In genomic region chr4:150306719-150307118, GRCh38 we compare ENCODE assay signal across 26 cellular contexts.
A peak's percentile ranks its signal among the peaks of the same experiment; 100 is the strongest.
DNase-seq lines count a peak whose midpoint lies in the region; ATAC-seq, FAIRE-seq and TF ChIP-seq lines count a peak whose summit lies in the region.
"Had no signal": no experiment of that assay in that cellular context is flagged by ENCODE, and none has a peak within 500 bp of the region (broad histone marks: within the 10 kb centered on the region; RNA-seq: fewer than 3 reads in every experiment).

No MANE protein-coding gene starts in this region.

- H3K79me2 ChIP-seq in HepG2 (ENCODE audit: insufficient read depth, low read length) (no peaks in the 10 kb centered on the region), K562 (ENCODE audit: control insufficient read depth, insufficient read depth, low read length) (no peaks in the 10 kb centered on the region), osteoblast (ENCODE audit: insufficient read depth, low read length) (no peaks in the 10 kb centered on the region)

- no peak overlapping the region for H3K27ac ChIP-seq in HepG2 (ENCODE audit: extremely low read length, insufficient read depth, low read length)
- H3K27ac ChIP-seq in right lobe of liver, result no peak overlapping the region
- no peak overlapping the region for H3K27ac ChIP-seq in K562 (ENCODE audit: extremely low read depth, low read depth, low read length)
- peak overlapping the region; percentile 29 for H3K27ac ChIP-seq in osteoblast (ENCODE audit: low read depth, low read length)
- H3K27ac ChIP-seq in heart left ventricle, result peak overlapping the region in 1 of 12 donors; percentile 25
- H3K27ac ChIP-seq: SJCRH30 had no signal

- H3K4me2 ChIP-seq in HepG2 (ENCODE audit: low read depth, low read length), result no peak overlapping the region
- no peak overlapping the region for H3K4me2 ChIP-seq in K562 (ENCODE audit: insufficient read depth, low read length)
- H3K4me2 ChIP-seq in osteoblast (ENCODE audit: insufficient read depth, low read length), result no peak overlapping the region

- CTCF ChIA-PET in HepG2 (lab: Yijun Ruan, JAX; ENCODE audit: low intra/inter-chr PET ratio, low total read pairs), result no interaction called here
- CTCF ChIA-PET in K562 (lab: Yijun Ruan, JAX; ENCODE audit: low intra/inter-chr PET ratio), result no interaction called here

- TF ChIP-seq RAD21 in HepG2 (CRISPR knock-in tag; IDR thresholded peaks at IDR 0.05), result no peak
- TF ChIP-seq RAD21 in K562 (CRISPR knock-in tag; conservative IDR thresholded peaks at IDR 0.05 in 1 of 2, IDR thresholded peaks at IDR 0.05 in 1 of 2), result no peak

- WGBS in HepG2 (ENCODE audit: low lambda C conversion rate), result 80% methylated on average over 1 of the region's 1 CpG
- 87% methylated on average over 1 of the region's 1 CpG for WGBS in right lobe of liver (ENCODE audit: insufficient coverage, low coverage, low lambda C conversion rate, missing lambda C conversion rate)
- WGBS in K562 (ENCODE audit: insufficient coverage, low coverage, missing lambda C conversion rate), result 65% methylated on average over 1 of the region's 1 CpG
- WGBS in heart left ventricle, 4 donors, result 89 to 94% (median 92%) methylated on average over 1 of the region's 1 CpG

- H3K36me3 ChIP-seq in HepG2 (replicated peaks in 1 of 2; ENCODE audit: control insufficient read depth in 1 of 2, insufficient read depth in 2 of 2, low read length in 2 of 2), result no peaks in the 10 kb centered on the region; a peak in 1 of 5 replicates
- peaks cover 0 to 6% (median 0%) of the 10 kb centered on the region in 4 donors for H3K36me3 ChIP-seq in right lobe of liver
- H3K36me3 ChIP-seq in K562 (ENCODE audit: control insufficient read depth, insufficient read depth, low read length), result peaks cover 6% of the 10 kb centered on the region; the same call in 1 of the 3 replicates
- H3K36me3 ChIP-seq in osteoblast (ENCODE audit: insufficient read depth, low read length), result no peaks in the 10 kb centered on the region
- H3K36me3 ChIP-seq in heart left ventricle, result peaks cover 0 to 9% (median 0%) of the 10 kb centered on the region in 9 donors
- H3K36me3 ChIP-seq: MG63, SJCRH30 had no signal

- H3K27me3 ChIP-seq in HepG2 (ENCODE audit: control insufficient read depth in 1 of 2, insufficient read depth in 2 of 2, low read length in 2 of 2) (no peaks in the 10 kb centered on the region; a peak in 1 of 5 replicates), right lobe of liver (no peaks in the 10 kb centered on the region), K562 (ENCODE audit: control insufficient read depth in 2 of 2, insufficient read depth in 2 of 2, low read length in 2 of 2) (no peaks in the 10 kb centered on the region), osteoblast (ENCODE audit: insufficient read depth, low read length) (no peaks in the 10 kb centered on the region), heart left ventricle (no peaks in the 10 kb centered on the region)
- H3K27me3 ChIP-seq: MG63, SJCRH30 had no signal

- in situ Hi-C loops in HepG2 (cut with HindIII; ENCODE audit: extremely low pct_ligation_motif_present, low pct_unique_long_range_greater_than_20kb) (no loop called here), K562 (cut with MboI) (no loop called here)

- H3K9me3 ChIP-seq in HepG2 (ENCODE audit: low read length), result no peaks in the 10 kb centered on the region
- H3K9me3 ChIP-seq in right lobe of liver, result no peaks in the 10 kb centered on the region
- no peaks in the 10 kb centered on the region for H3K9me3 ChIP-seq in K562 (replicated peaks; ENCODE audit: control insufficient read depth, insufficient read depth, low read depth, low read length)
- no peaks in the 10 kb centered on the region for H3K9me3 ChIP-seq in osteoblast (ENCODE audit: low read depth, low read length)
- no peaks in the 10 kb centered on the region for H3K9me3 ChIP-seq in heart left ventricle
- H3K9me3 ChIP-seq: MG63, SJCRH30 had no signal

- no peak overlapping the region for H2AFZ ChIP-seq in HepG2 (ENCODE audit: low read length)
- no peak overlapping the region for H2AFZ ChIP-seq in K562 (ENCODE audit: low read depth, low read length)
- H2AFZ ChIP-seq in osteoblast (ENCODE audit: low read length), result no peak overlapping the region

- FAIRE-seq in HepG2 (lab: Jason Lieb, UNC), result no peak
- FAIRE-seq in K562 (lab: Jason Lieb, UNC), result no peak
- no peak for FAIRE-seq in HTR-8/SVneo (lab: Jason Lieb, UNC)
- FAIRE-seq: GM12878 had no signal

- BruUV-seq in HepG2 (replicated peaks; lab: Mats Ljungman, UMichigan) (no TSS peak), K562 (replicated peaks; lab: Mats Ljungman, UMichigan) (no TSS peak)

- no peaks in the 10 kb centered on the region for H3K9me1 ChIP-seq in K562 (ENCODE audit: control insufficient read depth, insufficient read depth, low read length)

- intact Hi-C loops in HepG2 (cut with micrococcal nuclease; ENCODE audit: unreplicated experiment), result no loop called here
- intact Hi-C loops in right lobe of liver (cut with DNase I), result no loop called here
- intact Hi-C loops in K562 (cut with micrococcal nuclease), result no loop called here
- intact Hi-C loops in heart left ventricle (cut with DNase I), result no loop called here

- H3K4me3 ChIP-seq in HepG2 (replicated peaks in 1 of 3; ENCODE audit: insufficient read depth in 1 of 3, low read depth in 2 of 3, low read length in 3 of 3) (no peak overlapping the region), right lobe of liver (no peak overlapping the region), K562 (no peak overlapping the region), osteoblast (ENCODE audit: insufficient read depth, low read length) (no peak overlapping the region), heart left ventricle (no peak overlapping the region)
- H3K4me3 ChIP-seq: GM12878, MG63, SJCRH30 had no signal

- POLR2A ChIA-PET in HepG2 (lab: Yijun Ruan, JAX) (no interaction called here), K562 (lab: Yijun Ruan, JAX) (interaction anchor here (0.9 kb wide), 1 partner anchor 12 kb away, joined by 3 read pairs; no protein-coding TSS in a partner anchor)

- H3K9ac ChIP-seq in HepG2 (ENCODE audit: insufficient read depth, low read depth, low read length) (no peak overlapping the region), K562 (ENCODE audit: insufficient read depth in 1 of 2, low read depth in 2 of 2, low read length in 2 of 2) (no peak overlapping the region)

- TF ChIP-seq EP300 in HepG2 (IDR thresholded peaks at IDR 0.05; ENCODE audit: low read depth in 2 of 2, low read length in 2 of 2) (no peak), HepG2 (CRISPR knock-in tag; IDR thresholded peaks at IDR 0.05; ENCODE audit: borderline replicate concordance) (no peak), K562 (IDR thresholded peaks at IDR 0.05; ENCODE audit: low read length) (no peak)

- ATAC-seq in HepG2 (no peak), right lobe of liver (no peak), K562 (no peak), heart left ventricle (no peak)
- ATAC-seq: GM12878, HCT116, Right ventricle myocardium inferior had no signal

- H4K20me1 ChIP-seq in HepG2 (ENCODE audit: insufficient read depth, low read length) (no peaks in the 10 kb centered on the region), K562 (replicated peaks; ENCODE audit: control insufficient read depth, insufficient read depth, low read length) (no peaks in the 10 kb centered on the region), osteoblast (ENCODE audit: insufficient read depth, low read length) (no peaks in the 10 kb centered on the region)

- DNase-seq in HepG2 (ENCODE audit: low spot score) (no peak), right lobe of liver (no peak), K562 (ENCODE audit: extremely low read depth in 1 of 4, low spot score in 3 of 4) (no peak), osteoblast (ENCODE audit: insufficient read length, low spot score, missing footprints) (no peak), AML-193 (lab: John Stamatoyannopoulos, UW) (no peak), HTR-8/SVneo (ENCODE audit: insufficient read length, low spot score) (no peak), heart left ventricle (no peak)
- DNase-seq: 8988T; C1 segment of cervical spinal cord; CD4-positive, alpha-beta memory T cell; COR-L47; DMS79; GDM1; KBM-7; MG63; NCI-H1105 treated with DMSO at 0.1 percent for 48 hours; NCI-H146; NCI-H1930; NCI-H2107; NCI-H446; NCI-H524 treated with DMSO at 0.1 percent for 48 hours; NCI-H774; SJCRH30 had no signal

- TF ChIP-seq CTCF in HepG2 (CRISPR knock-in tag; IDR thresholded peaks at IDR 0.05), result no peak
- TF ChIP-seq CTCF in right lobe of liver (IDR thresholded peaks at IDR 0.05), result no peak
- TF ChIP-seq CTCF in K562 (IDR thresholded peaks at IDR 0.05 in 2 of 3, conservative IDR thresholded peaks at IDR 0.05 in 1 of 3; ENCODE audit: insufficient read depth in 2 of 3, low read depth in 1 of 3, low read length in 3 of 3), result no peak
- TF ChIP-seq CTCF in osteoblast (IDR thresholded peaks at IDR 0.05; ENCODE audit: extremely low read depth, low read depth, low read length), result no peak
- TF ChIP-seq CTCF in heart left ventricle (IDR thresholded peaks at IDR 0.05), result no peak

- no peaks in the 10 kb centered on the region for H3K4me1 ChIP-seq in HepG2 (ENCODE audit: insufficient read depth, low read length)
- H3K4me1 ChIP-seq in right lobe of liver, result peaks cover 0 to 8% (median 0%) of the 10 kb centered on the region in 4 donors
- peaks cover 0 to 8% of the 10 kb centered on the region in 2 experiments; a peak in 2 of 5 replicates for H3K4me1 ChIP-seq in K562 (replicated peaks in 1 of 2; ENCODE audit: control insufficient read depth in 2 of 2, insufficient read depth in 2 of 2, low read length in 2 of 2)
- peaks cover 59% of the 10 kb centered on the region for H3K4me1 ChIP-seq in osteoblast (ENCODE audit: insufficient read depth, low read length)
- peaks cover 0 to 8% (median 0%) of the 10 kb centered on the region in 12 donors for H3K4me1 ChIP-seq in heart left ventricle

- TF ChIP-seq POLR2A in HepG2 (IDR thresholded peaks at IDR 0.05; ENCODE audit: insufficient read depth in 1 of 2, low read depth in 2 of 2, low read length in 2 of 2), result no peak
- TF ChIP-seq POLR2A in right lobe of liver (IDR thresholded peaks at IDR 0.05), result no peak
- TF ChIP-seq POLR2A in K562 (conservative IDR thresholded peaks at IDR 0.05), result no peak
- no peak for TF ChIP-seq POLR2A in heart left ventricle (IDR thresholded peaks at IDR 0.05)

TF ChIP-seq in HepG2, 621 proteins besides CTCF, POLR2A, EP300 and RAD21 (continues in another document):
- TF ChIP-seq EHMT2 (IDR thresholded peaks at IDR 0.05; ENCODE audit: borderline replicate concordance, low read depth, low read length), result no peak
- TF ChIP-seq ISL2 (CRISPR knock-in tag; IDR thresholded peaks at IDR 0.05), result no peak
- TF ChIP-seq RCOR2 (CRISPR knock-in tag; IDR thresholded peaks at IDR 0.05), result no peak

TF ChIP-seq in K562, 482 proteins besides CTCF, POLR2A, EP300 and RAD21:
- TF ChIP-seq RBM25 (IDR thresholded peaks at IDR 0.05; ENCODE audit: low read depth, low read length, severe bottlenecking) (peak; percentile 96), KLF1 (tag; IDR thresholded peaks at IDR 0.05) (no peak), BCOR (IDR thresholded peaks at IDR 0.05) (peak; percentile 44; the same call in 1 of the 2 replicates)
